In genomic region chr12:105820407-105821140, GRCh38 we compare ENCODE assay signal across 9 cellular contexts.
DNase-seq lines count a peak whose midpoint lies in the region; TF ChIP-seq lines count a peak whose summit lies in the region.
"Had no signal": no experiment of that assay in that cellular context is flagged by ENCODE, and none has a peak within 500 bp of the region (broad histone marks: within the 10 kb centered on the region; RNA-seq: fewer than 3 reads in every experiment).

No MANE protein-coding gene starts in this region.

- H3K9me3 ChIP-seq in mammary epithelial cell (replicated peaks; ENCODE audit: insufficient read depth, low read length): no peaks in the 10 kb centered on the region

- BruUV-seq in mammary epithelial cell (replicated peaks; lab: Mats Ljungman, UMichigan): no TSS peak

- no peak overlapping the region for H3K4me2 ChIP-seq in mammary epithelial cell (ENCODE audit: insufficient read depth, low read depth, low read length)

- H3K4me1 ChIP-seq in mammary epithelial cell (ENCODE audit: insufficient read depth, low read length): peaks cover 16% of the 10 kb centered on the region

- H3K27ac ChIP-seq in mammary epithelial cell (ENCODE audit: insufficient read depth, low read depth, low read length): no peak overlapping the region

- H3K27me3 ChIP-seq in mammary epithelial cell (ENCODE audit: insufficient read depth, low read length): no peaks in the 10 kb centered on the region

- in situ Hi-C loops in mammary epithelial cell (cut with MboI; ENCODE audit: low sequenced_read_pairs in 2 of 2): no loop called here

- no peak for TF ChIP-seq CTCF in mammary epithelial cell (conservative IDR thresholded peaks at IDR 0.05 in 1 of 2, IDR thresholded peaks at IDR 0.05 in 1 of 2; ENCODE audit: extremely low read depth in 1 of 2, insufficient read depth in 1 of 2, low read depth in 1 of 2, low read length in 2 of 2)

- WGBS in mammary epithelial cell (ENCODE audit: low coverage, missing lambda C conversion rate): 49% methylated on average over 4 of the region's 5 CpGs

- dilution Hi-C loops in mammary epithelial cell (cut with HindIII; ENCODE audit: low sequenced_read_pairs): no loop called here

- no peaks in the 10 kb centered on the region for H3K36me3 ChIP-seq in mammary epithelial cell (ENCODE audit: insufficient read depth, low read length)

- no peaks in the 10 kb centered on the region for H4K20me1 ChIP-seq in mammary epithelial cell (ENCODE audit: insufficient read depth, low read length)

- peak overlapping the region; percentile 36 for H2AFZ ChIP-seq in mammary epithelial cell (ENCODE audit: low read depth, low read length)

- no peak overlapping the region for H3K4me3 ChIP-seq in mammary epithelial cell (replicated peaks in 1 of 3; ENCODE audit: insufficient read depth in 1 of 3, low read depth in 2 of 3, low read length in 3 of 3)

- CTCF ChIA-PET in mammary epithelial cell (lab: Charles Lee; ENCODE audit: low non-redundant PET): no interaction called here

- H3K79me2 ChIP-seq in mammary epithelial cell (ENCODE audit: insufficient read depth, low read length): no peaks in the 10 kb centered on the region

- DNase-seq in HuH-7.5 (ENCODE audit: low spot score) (peak; percentile 47), mammary epithelial cell (peak; percentile 48), kidney glomerular epithelial cell (lab: John Stamatoyannopoulos, UW) (peak; percentile 10), stromal cell of bone marrow (ENCODE audit: low read depth) (peak; percentile 72), NCI-H2029 (lab: John Stamatoyannopoulos, UW) (no peak), activated T-cell treated with anti-CD3 and anti-CD28 coated beads for 4 hours (no peak), amniotic stem cell (lab: John Stamatoyannopoulos, UW) (no peak)
- DNase-seq in activated CD4-positive, alpha-beta T cell treated with anti-CD3 and anti-CD28 coated beads, Interleukin-2, amount 50 U/mL, for 1 hour: no peak
- DNase-seq: NCI-H187 had no signal

- intact Hi-C loops in mammary epithelial cell (cut with micrococcal nuclease): no loop called here

- no peak overlapping the region for H3K9ac ChIP-seq in mammary epithelial cell (ENCODE audit: insufficient read depth, low read length)

Comparison
In these comparisons a context has a peak if more than half of its experiments do, and no peak if none do; other contexts are left out.
1. DNase-seq: peak in HuH-7.5 (single experiment), mammary epithelial cell (single experiment), kidney glomerular epithelial cell (single experiment) and stromal cell of bone marrow (single experiment); none in NCI-H2029 (single experiment), activated T-cell treated with anti-CD3 and anti-CD28 coated beads for 4 hours (single experiment), amniotic stem cell (single experiment) and activated CD4-positive, alpha-beta T cell treated with anti-CD3 and anti-CD28 coated beads, Interleukin-2, amount 50 U/mL, for 1 hour (single experiment).